23 cellular contexts compared by ENCODE assay signal in the genomic region with DNA sequence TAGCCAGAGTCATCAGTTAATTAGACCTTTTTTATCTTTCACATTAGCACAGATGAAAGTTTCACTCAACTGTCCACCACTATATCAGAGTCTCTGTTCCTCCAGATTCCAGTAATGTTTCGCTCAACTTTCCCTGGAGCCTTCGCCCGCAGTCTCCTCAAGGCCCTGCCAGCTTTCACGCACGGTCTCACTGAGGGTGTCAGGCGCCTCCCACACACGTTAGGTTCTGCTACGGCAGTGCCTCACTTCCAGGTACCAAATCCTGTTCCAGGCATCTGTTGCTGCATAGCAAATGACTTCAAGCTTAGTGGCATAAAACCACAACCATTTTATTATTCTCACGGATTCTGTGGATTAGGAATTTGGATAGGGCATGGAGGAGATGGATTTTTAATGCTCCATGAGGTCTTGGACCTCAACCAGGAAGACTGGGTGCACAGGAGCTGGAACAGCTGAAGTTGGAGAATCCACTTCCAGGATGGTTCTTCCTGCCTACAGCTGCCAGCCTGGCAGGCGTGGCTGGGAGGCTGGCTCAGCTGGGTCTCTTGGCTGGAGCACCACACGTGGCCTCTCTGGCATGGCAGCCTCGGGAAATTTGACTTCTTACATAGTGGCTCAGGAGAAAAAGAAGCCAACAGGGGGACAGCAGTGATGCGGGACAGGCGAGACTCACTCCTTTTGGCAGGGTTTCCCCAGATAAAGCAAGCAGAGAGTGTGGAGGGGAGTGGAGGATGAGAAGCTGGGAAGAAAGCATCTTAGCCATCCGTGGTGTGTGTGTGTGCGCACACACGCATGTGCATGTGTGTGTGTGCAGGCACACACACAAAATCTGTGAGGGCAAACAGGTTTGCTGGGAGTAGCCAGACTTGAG. TPM values are rescaled to one million over a fixed set of nuclear protein-coding genes. Genes with fewer than 3 reads are reported as not detected.
A peak's percentile ranks its signal among the peaks of the same experiment; 100 is the strongest.
DNase-seq lines count a peak whose midpoint lies in the region; ATAC-seq, FAIRE-seq and TF ChIP-seq lines count a peak whose summit lies in the region.
"Had no signal": no experiment of that assay in that cellular context is flagged by ENCODE, and none has a peak within 500 bp of the region (broad histone marks: within the 10 kb centered on the region; RNA-seq: fewer than 3 reads in every experiment).

No MANE protein-coding gene starts in this region.

- no peak overlapping the region for H2BK15ac ChIP-seq in H1 (ENCODE audit: low read length)
- H2BK15ac ChIP-seq in neuronal stem cell (ENCODE audit: low read length): no peak overlapping the region

- POLR2A ChIA-PET in H1 (lab: Charles Lee; ENCODE audit: partially characterized antibody): interaction anchor here (0.8 to 1.1 kb wide), 2 partner anchors 10 to 73 kb away, joined by 3 to 4 read pairs; no protein-coding TSS in a partner anchor

- no peak overlapping the region for H2BK12ac ChIP-seq in H1 (ENCODE audit: low read depth, low read length)
- H2BK12ac ChIP-seq in neuronal stem cell (ENCODE audit: low read length): peak overlapping the region; percentile 26

- TF ChIP-seq EP300 in Ishikawa (IDR thresholded peaks at IDR 0.05; ENCODE audit: borderline replicate concordance) (no peak), H1 (IDR thresholded peaks at IDR 0.05; ENCODE audit: borderline replicate concordance in 1 of 2, low read depth in 2 of 2, low read length in 2 of 2) (no peak)

- H4K5ac ChIP-seq in H1 (ENCODE audit: insufficient read length, low read depth, low read length): no peak overlapping the region

- no peak for ATAC-seq in HG03108 (IDR thresholded peaks at IDR 0.05; ENCODE audit: unreplicated experiment)
- ATAC-seq in GM21619 (IDR thresholded peaks at IDR 0.05; ENCODE audit: unreplicated experiment): no peak
- ATAC-seq: activated naive CD8-positive, alpha-beta T cell treated with anti-CD3 and anti-CD28 coated beads, Interleukin-2, amount 50 U/mL, for 24 hours; HCT116; lower lobe of right lung; natural killer cell had no signal

- H2BK120ac ChIP-seq in H1 (replicated peaks; ENCODE audit: low read depth, low read length) (no peak overlapping the region), neuronal stem cell (ENCODE audit: low read depth, low read length) (no peak overlapping the region)

- H2BK5ac ChIP-seq in H1 (ENCODE audit: low read depth, low read length): no peak overlapping the region
- H2BK5ac ChIP-seq in neuronal stem cell (ENCODE audit: low read length): no peak overlapping the region

- no peak for FAIRE-seq in H1 (lab: Jason Lieb, UNC)
- FAIRE-seq: bronchial epithelial cell, small intestine had no signal

- H3K14ac ChIP-seq in H1 (ENCODE audit: insufficient read length) (no peak overlapping the region), neuronal stem cell (ENCODE audit: low read length) (no peak overlapping the region)

- H3K27me3 ChIP-seq in H1 (replicated peaks in 1 of 4; ENCODE audit: control insufficient read depth in 3 of 4, extremely low read depth in 1 of 4, insufficient read depth in 3 of 4, low read length in 3 of 4) (peaks cover 0 to 2% (median 0%) of the 10 kb centered on the region in 4 experiments; a peak in 1 of 7 replicates), neuronal stem cell (ENCODE audit: control insufficient read depth in 3 of 3, insufficient read depth in 3 of 3, low read depth in 1 of 3, low read length in 3 of 3) (peaks cover 0 to 54% (median 0%) of the 10 kb centered on the region in 3 experiments)
- H3K27me3 ChIP-seq: testis had no signal

- H4K91ac ChIP-seq in H1 (replicated peaks; ENCODE audit: insufficient read length, low read length): no peak overlapping the region
- H4K91ac ChIP-seq in neuronal stem cell (ENCODE audit: low read depth, low read length, poor library complexity): no peak overlapping the region

- H3K4me3 ChIP-seq in H1 (ENCODE audit: extremely low read depth in 1 of 4, insufficient read depth in 2 of 4, low read depth in 3 of 4, low read length in 4 of 4) (no peak overlapping the region), neuronal stem cell (ENCODE audit: low read length in 2 of 2) (no peak overlapping the region)
- H3K4me3 ChIP-seq: lower lobe of right lung, testis had no signal

- no peak overlapping the region for H2AK5ac ChIP-seq in H1 (ENCODE audit: low read depth, low read length)
- no peak overlapping the region for H2AK5ac ChIP-seq in neuronal stem cell (ENCODE audit: low read depth, low read length)

- no peaks in the 10 kb centered on the region; the same call in 1 of the 2 replicates for H3K23me2 ChIP-seq in H1 (ENCODE audit: low read depth, low read length)

- H2AFZ ChIP-seq in H1 (ENCODE audit: low read length) (no peak overlapping the region), neuronal stem cell (ENCODE audit: low read length) (no peak overlapping the region)

- H3K23ac ChIP-seq in H1 (ENCODE audit: insufficient read length): no peak overlapping the region
- no peak overlapping the region for H3K23ac ChIP-seq in neuronal stem cell (ENCODE audit: low read depth, low read length, poor library complexity)

- TF ChIP-seq POLR2A in H1 (IDR thresholded peaks at IDR 0.05; ENCODE audit: control extremely low read depth in 1 of 2, low read depth in 2 of 2, low read length in 2 of 2): no peak

- TF ChIP-seq RAD21 in Ishikawa (IDR thresholded peaks at IDR 0.05; ENCODE audit: low read depth): no peak
- TF ChIP-seq RAD21 in H1 (IDR thresholded peaks at IDR 0.05 in 1 of 2, conservative IDR thresholded peaks at IDR 0.05 in 1 of 2; ENCODE audit: low read depth in 2 of 2, low read length in 2 of 2): no peak

- H3K56ac ChIP-seq in H1 (replicated peaks; ENCODE audit: insufficient read length, low read depth, low read length): no peak overlapping the region

- H2BK20ac ChIP-seq in H1 (ENCODE audit: low read length): no peak overlapping the region

- no peaks in the 10 kb centered on the region for H4K20me1 ChIP-seq in H1 (replicated peaks in 1 of 2; ENCODE audit: control insufficient read depth in 1 of 2, insufficient read depth in 2 of 2, low read length in 2 of 2)

- H3K9me3 ChIP-seq in H1 (ENCODE audit: insufficient read depth in 2 of 2, low read depth in 1 of 2, low read length in 1 of 2): peaks cover 4 to 8% of the 10 kb centered on the region in 2 experiments; a peak in 2 of 4 replicates
- H3K9me3 ChIP-seq in neuronal stem cell (replicated peaks in 1 of 2; ENCODE audit: control insufficient read depth in 2 of 2, insufficient read depth in 1 of 2, low read depth in 1 of 2, low read length in 2 of 2): no peaks in the 10 kb centered on the region
- H3K9me3 ChIP-seq: lower lobe of right lung, testis had no signal

- peak; percentile 64 to 91 for DNase-seq in NCI-H446 (lab: John Stamatoyannopoulos, UW)
- no peak for DNase-seq in H1 (ENCODE audit: low read depth in 1 of 2, low spot score in 2 of 2)
- no peak for DNase-seq in neuronal stem cell (ENCODE audit: low spot score)
- no peak for DNase-seq in NCI-H2081 (lab: John Stamatoyannopoulos, UW)
- DNase-seq: activated CD4-positive, alpha-beta memory T cell treated with anti-CD3 and anti-CD28 coated beads for 36 hours; activated naive CD8-positive, alpha-beta T cell treated with anti-CD3 and anti-CD28 coated beads, Interleukin-2, amount 50 U/mL, for 24 hours; AML-193; erythroblast; KBM-7; lower lobe of right lung; natural killer cell; NCI-H1105; NCI-H510A; SIG-M5; testis had no signal

- H3K4ac ChIP-seq in H1 (replicated peaks; ENCODE audit: insufficient read length, low read depth, low read length) (no peak overlapping the region), neuronal stem cell (ENCODE audit: low read length) (no peak overlapping the region)

- H3K27ac ChIP-seq in H1 (ENCODE audit: low read depth, low read length) (no peak overlapping the region), neuronal stem cell (replicated peaks; ENCODE audit: low read length) (no peak overlapping the region)
- H3K27ac ChIP-seq: lower lobe of right lung, testis had no signal

- TF ChIP-seq CTCF in H1 (IDR thresholded peaks at IDR 0.05; ENCODE audit: control extremely low read depth in 1 of 3, insufficient read depth in 1 of 3, low read depth in 1 of 3, low read length in 3 of 3): no peak

- H3K4me1 ChIP-seq in H1 (replicated peaks in 1 of 4; ENCODE audit: control insufficient read depth in 3 of 4, insufficient read depth in 4 of 4, low read length in 3 of 4) (peaks cover 0 to 3% (median 1%) of the 10 kb centered on the region in 4 experiments; a peak in 3 of 7 replicates), neuronal stem cell (ENCODE audit: control insufficient read depth in 2 of 2, insufficient read depth in 1 of 2, low read depth in 1 of 2, low read length in 2 of 2) (no peaks in the 10 kb centered on the region)

- H3K9ac ChIP-seq in H1 (replicated peaks in 1 of 4; ENCODE audit: extremely low read depth in 1 of 4, low read depth in 3 of 4, low read length in 3 of 4) (no peak overlapping the region), neuronal stem cell (ENCODE audit: low read depth, low read length, poor library complexity) (no peak overlapping the region)

- 0 out of 2 replicates have a peak overlapping the region, but pooled peaks have one; percentile 42 for H4K8ac ChIP-seq in H1 (ENCODE audit: extremely low read depth, insufficient read depth, low read length)
- H4K8ac ChIP-seq in neuronal stem cell (ENCODE audit: low read depth, low read length): no peak overlapping the region

- H3K18ac ChIP-seq in H1 (ENCODE audit: extremely low read depth, low read length): no peak overlapping the region
- no peak overlapping the region for H3K18ac ChIP-seq in neuronal stem cell (ENCODE audit: low read length)

- WGBS in H1 (ENCODE audit: extremely low coverage in 1 of 2, insufficient coverage in 1 of 2, insufficient read length in 1 of 2, insufficient replicate concordance in 2 of 2, low coverage in 1 of 2, low lambda C conversion rate in 2 of 2, missing lambda C conversion rate in 1 of 2), 2 experiments: 86% methylated on average over 17 of the region's 17 CpGs; no CpG with 5 or more reads in 1 of the 2 experiments
- WGBS in neuronal stem cell (ENCODE audit: extremely low coverage in 2 of 2, insufficient read length in 2 of 2, insufficient replicate concordance in 1 of 2), 2 donors: no CpG with 5 or more reads among the region's 17 CpGs

- H3K4me2 ChIP-seq in H1 (ENCODE audit: insufficient read depth in 1 of 2, low read depth in 2 of 2, low read length in 2 of 2) (no peak overlapping the region), neuronal stem cell (ENCODE audit: insufficient read depth, low read length, poor library complexity, severe bottlenecking) (no peak overlapping the region)

- H3K79me1 ChIP-seq in H1 (ENCODE audit: low read depth, low read length) (no peaks in the 10 kb centered on the region), neuronal stem cell (ENCODE audit: low read depth, low read length) (no peaks in the 10 kb centered on the region)

- CTCF ChIA-PET in H1 (lab: Charles Lee; ENCODE audit: partially characterized antibody): interaction anchor here (0.6 to 10.0 kb wide), 14 partner anchors 10 to 190 kb away, joined by 3 to 137 read pairs (median 4); partner anchors contain the start of gene TMBIM6

- no peaks in the 10 kb centered on the region for H3K79me2 ChIP-seq in H1 (ENCODE audit: control insufficient read depth in 1 of 2, insufficient read depth in 2 of 2, low read length in 2 of 2)

- H3K36me3 ChIP-seq in H1 (ENCODE audit: control insufficient read depth in 2 of 4, insufficient read depth in 4 of 4, low read length in 3 of 4): no peaks in the 10 kb centered on the region
- H3K36me3 ChIP-seq in neuronal stem cell (replicated peaks in 1 of 2; ENCODE audit: control insufficient read depth in 2 of 2, insufficient read depth in 2 of 2, low read length in 2 of 2): no peaks in the 10 kb centered on the region
- H3K36me3 ChIP-seq: lower lobe of right lung had no signal

RNA-seq across cellular contexts. Expression of gene BCDIN3D, which starts 21.3 kb away (rescaled TPM):
- 2.4 and 2.5 TPM in 2 replicates for total RNA-seq in H1 (2021; fragmentation: NEBNext Ultra II Directional; extraction: Animal tissue kit (Norgen Biotek cat#: 25700))
- polyA plus RNA-seq in H1 (2011; rRNA removed): 1.6 TPM in 2 replicates
- polyA plus RNA-seq in H1 (2011; cell fraction: cytosol; rRNA removed): 2.0 TPM
- 1.5 TPM for polyA plus RNA-seq in H1 (2011; cell fraction: nucleus; rRNA removed)
- polyA plus RNA-seq in H1 (2012, experiment 1 of 2): 1.7 to 3.4 TPM (median 2.0 TPM) in 4 replicates
- polyA plus RNA-seq in H1 (2012, experiment 2 of 2): 1.7 TPM
- 2.2 TPM for polyA plus RNA-seq in H1 (2013, experiment 1 of 2)
- 2.5 TPM for polyA plus RNA-seq in H1 (2013, experiment 2 of 2)
- 2.4 and 2.7 TPM in 2 replicates for polyA minus RNA-seq in H1 (2011; rRNA and poly(A)+ RNA removed)
- polyA minus RNA-seq in H1 (2011; cell fraction: cytosol; rRNA and poly(A)+ RNA removed): 0.59 TPM
- polyA minus RNA-seq in H1 (2011; cell fraction: nucleus; rRNA and poly(A)+ RNA removed): 1.3 TPM
- polyA plus RNA-seq in neuronal stem cell (2013, experiment 1 of 2): 5.6 TPM
- polyA plus RNA-seq in neuronal stem cell (2013, experiment 2 of 2): 6.0 TPM

RNA-seq across cellular contexts. Expression of gene NCKAP5L, which starts 36.0 kb away (rescaled TPM):
- total RNA-seq in H1 (2021; fragmentation: NEBNext Ultra II Directional; extraction: Animal tissue kit (Norgen Biotek cat#: 25700)): 27.9 and 30.2 TPM in 2 replicates
- 9.4 and 16.3 TPM in 2 replicates for polyA plus RNA-seq in H1 (2011; rRNA removed)
- 7.6 TPM for polyA plus RNA-seq in H1 (2011; cell fraction: cytosol; rRNA removed)
- 23.8 TPM for polyA plus RNA-seq in H1 (2011; cell fraction: nucleus; rRNA removed)
- polyA plus RNA-seq in H1 (2012, experiment 1 of 2): 12.5 to 17.8 TPM (median 16.7 TPM) in 4 replicates
- polyA plus RNA-seq in H1 (2012, experiment 2 of 2): 16.1 TPM
- 13.6 TPM for polyA plus RNA-seq in H1 (2013, experiment 1 of 2)
- 12.7 TPM for polyA plus RNA-seq in H1 (2013, experiment 2 of 2)
- polyA minus RNA-seq in H1 (2011; rRNA and poly(A)+ RNA removed): 10.2 and 16.9 TPM in 2 replicates
- 16.4 TPM for polyA minus RNA-seq in H1 (2011; cell fraction: cytosol; rRNA and poly(A)+ RNA removed)
- polyA minus RNA-seq in H1 (2011; cell fraction: nucleus; rRNA and poly(A)+ RNA removed): 22.2 TPM
- polyA plus RNA-seq in neuronal stem cell (2013, experiment 1 of 2): 12.5 TPM
- 13.0 TPM for polyA plus RNA-seq in neuronal stem cell (2013, experiment 2 of 2)

RNA-seq across cellular contexts. Expression of gene FAIM2, which starts 39.5 kb away (rescaled TPM):
- 0.89 and 1.4 TPM in 2 replicates for total RNA-seq in H1 (2021; fragmentation: NEBNext Ultra II Directional; extraction: Animal tissue kit (Norgen Biotek cat#: 25700))
- 1.3 and 3.1 TPM in 2 replicates for polyA plus RNA-seq in H1 (2011; rRNA removed)
- 1.2 TPM for polyA plus RNA-seq in H1 (2011; cell fraction: cytosol; rRNA removed)
- 3.7 TPM for polyA plus RNA-seq in H1 (2011; cell fraction: nucleus; rRNA removed)
- polyA plus RNA-seq in H1 (2012, experiment 1 of 2): 0.22 to 1.3 TPM (median 0.64 TPM) in 4 replicates
- 0.18 TPM for polyA plus RNA-seq in H1 (2012, experiment 2 of 2)
- polyA plus RNA-seq in H1 (2013, experiment 1 of 2): 0.39 TPM
- 0.33 TPM for polyA plus RNA-seq in H1 (2013, experiment 2 of 2)
- 1.2 and 2.2 TPM in 2 replicates for polyA minus RNA-seq in H1 (2011; rRNA and poly(A)+ RNA removed)
- 2.2 TPM for polyA minus RNA-seq in H1 (2011; cell fraction: cytosol; rRNA and poly(A)+ RNA removed)
- polyA minus RNA-seq in H1 (2011; cell fraction: nucleus; rRNA and poly(A)+ RNA removed): 0.70 TPM
- polyA plus RNA-seq in neuronal stem cell (2013, experiment 1 of 2): 5.6 TPM
- polyA plus RNA-seq in neuronal stem cell (2013, experiment 2 of 2): 4.9 TPM
- total RNA-seq: dermis microvascular lymphatic vessel endothelial cell, progenitor cell of endocrine pancreas had no signal

Comparison
In these comparisons a context has a peak if more than half of its experiments do, and no peak if none do; other contexts are left out.
1. DNase-seq: peak in NCI-H446 (2 of 2); none in H1 (0 of 2), neuronal stem cell (single experiment) and NCI-H2081 (0 of 2).